In the genomic region with DNA sequence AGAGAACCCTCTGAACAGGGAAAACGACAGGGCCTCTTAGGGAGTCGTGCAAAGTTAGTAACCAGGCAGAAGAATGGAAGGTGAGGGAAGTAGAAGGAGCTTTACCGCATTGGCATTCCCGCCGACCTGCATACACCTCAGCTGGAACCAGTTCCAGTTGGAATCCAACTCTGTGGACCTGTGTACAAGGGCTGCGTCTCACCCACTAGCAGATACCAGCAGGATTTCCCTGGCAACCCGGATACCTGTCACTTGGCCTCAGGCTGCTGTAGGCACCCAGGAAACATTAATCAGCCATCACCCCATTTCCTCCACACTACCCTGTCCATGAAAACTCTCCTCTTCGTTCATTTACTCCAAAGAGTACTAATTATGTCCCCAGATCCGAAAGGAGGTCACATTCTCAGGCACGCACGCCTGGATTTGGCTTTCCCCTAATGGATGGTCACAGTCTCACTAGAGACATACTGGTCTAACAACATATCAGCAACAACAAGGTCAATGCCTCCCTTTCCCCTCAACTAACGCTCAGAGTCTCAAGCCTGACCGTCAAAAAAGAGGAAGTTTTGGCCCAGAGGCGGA, we compare ENCODE assay signal across 8 cellular contexts. TPM values are rescaled to one million over a fixed set of nuclear protein-coding genes. Genes with fewer than 3 reads are reported as not detected.
A peak's percentile ranks its signal among the peaks of the same experiment; 100 is the strongest.
DNase-seq lines count a peak whose midpoint lies in the region; ATAC-seq and TF ChIP-seq lines count a peak whose summit lies in the region.

No MANE protein-coding gene starts in this region.

- WGBS in endodermal cell (ENCODE audit: insufficient coverage in 1 of 2, insufficient read length in 1 of 2), 2 experiments, result 49 to 60% methylated on average over 10 to 14 of the region's 14 CpGs
- no CpG with 5 or more reads among the region's 14 CpGs for WGBS in trophoblast cell (ENCODE audit: extremely low coverage, insufficient coverage, insufficient read length)

- H3K9me3 Mint-ChIP-seq in endodermal cell, result no peaks in the 10 kb centered on the region

- H3K4me3 ChIP-seq in GM06990 (replicated peaks; ENCODE audit: low read depth, low read length) (peak overlapping the region; percentile 99), endodermal cell (ENCODE audit: low read length) (peak overlapping the region; percentile 100), trophoblast cell (ENCODE audit: low read depth, low read length) (peak overlapping the region; percentile 90)

- H3K23ac ChIP-seq in trophoblast cell (ENCODE audit: low read length), result no peak overlapping the region

- peaks cover 11% of the 10 kb centered on the region for H3K79me1 ChIP-seq in trophoblast cell (ENCODE audit: low read length)

- peaks cover 43% of the 10 kb centered on the region for H3K36me3 Mint-ChIP-seq in endodermal cell (ENCODE audit: low read depth)

- H3K27me3 ChIP-seq in GM06990 (replicated peaks; ENCODE audit: control insufficient read depth, insufficient read depth, low read length), result no peaks in the 10 kb centered on the region
- H3K27me3 ChIP-seq in endodermal cell (ENCODE audit: control insufficient read depth, insufficient read depth, low read length, poor library complexity, severe bottlenecking), result no peaks in the 10 kb centered on the region
- H3K27me3 ChIP-seq in trophoblast cell (ENCODE audit: insufficient read depth, low read length), result no peaks in the 10 kb centered on the region

- H3K14ac ChIP-seq in trophoblast cell (ENCODE audit: low read length), result peak overlapping the region; percentile 96

- H3K27ac Mint-ChIP-seq in endodermal cell, result peak overlapping the region; percentile 100

- peaks cover 8% of the 10 kb centered on the region for H3K4me1 ChIP-seq in endodermal cell (ENCODE audit: control insufficient read depth, insufficient read depth, low read length)
- peaks cover 7 to 8% of the 10 kb centered on the region in 2 experiments for H3K4me1 ChIP-seq in trophoblast cell (ENCODE audit: control insufficient read depth in 1 of 2, insufficient read depth in 2 of 2, low read length in 2 of 2)

- peak overlapping the region; percentile 97 for H4K91ac ChIP-seq in trophoblast cell (ENCODE audit: low read depth, low read length)

- peak overlapping the region; percentile 99 for H3K9ac ChIP-seq in endodermal cell (ENCODE audit: extremely low read depth, low read length, poor library complexity, severe bottlenecking)
- peak overlapping the region; percentile 98 for H3K9ac ChIP-seq in trophoblast cell (ENCODE audit: low read length)

- peak overlapping the region; percentile 86 for H2BK120ac ChIP-seq in trophoblast cell (ENCODE audit: insufficient read depth, low read length, poor library complexity)

- peak overlapping the region; percentile 83 for H3K27ac ChIP-seq in endodermal cell (ENCODE audit: low read depth, low read length)
- H3K27ac ChIP-seq in trophoblast cell (ENCODE audit: low read depth, low read length), result peak overlapping the region; percentile 84

- H3K18ac ChIP-seq in trophoblast cell (ENCODE audit: low read length), result peak overlapping the region; percentile 99

- H3K9me3 ChIP-seq in endodermal cell (ENCODE audit: control insufficient read depth, low read length) (no peaks in the 10 kb centered on the region), trophoblast cell (ENCODE audit: insufficient read depth, low read depth, low read length) (peaks cover 5% of the 10 kb centered on the region)

- peaks cover 19% of the 10 kb centered on the region for H3K79me2 ChIP-seq in trophoblast cell (ENCODE audit: control insufficient read depth, insufficient read depth, low read length, poor library complexity)

- H3K4ac ChIP-seq in trophoblast cell (ENCODE audit: low read depth, low read length), result peak overlapping the region; percentile 100

- peak overlapping the region; percentile 99 for H4K8ac ChIP-seq in trophoblast cell (ENCODE audit: low read depth, low read length)

- DNase-seq in GM06990 (ENCODE audit: extremely low read depth, insufficient read length) (no peak), OCI-M1 (lab: John Stamatoyannopoulos, UW) (peak; percentile 88), endodermal cell (no peak), trophoblast cell (peak; percentile 71 to 83), A172 (ENCODE audit: low spot score) (no peak), anterior cingulate cortex (lab: John Stamatoyannopoulos, UW) (no peak)
- DNase-seq in NK-92 treated with Interleukin-12 subunit alpha and Interleukin-12 subunit beta, amount 100 ng/mL, for 24 hours (lab: John Stamatoyannopoulos, UW), result no peak

- H3K4me2 ChIP-seq in trophoblast cell (ENCODE audit: low read length), result peak overlapping the region; percentile 68

- H3K27me3 Mint-ChIP-seq in endodermal cell (ENCODE audit: insufficient read depth), result no peaks in the 10 kb centered on the region

- peak overlapping the region; percentile 62 for H2BK12ac ChIP-seq in trophoblast cell (ENCODE audit: low read length)

- H2AK5ac ChIP-seq in trophoblast cell (ENCODE audit: low read length), result peak overlapping the region; percentile 97

- ATAC-seq in activated CD4-positive, CD25-positive, alpha-beta regulatory T cell treated with anti-CD3 and anti-CD28 coated beads, Interleukin-2, amount 50 U/mL, for 24 hours, result no peak

- H2AFZ ChIP-seq in trophoblast cell (ENCODE audit: insufficient read depth, low read length, poor library complexity), result peak overlapping the region; percentile 97

- H2BK5ac ChIP-seq in trophoblast cell (ENCODE audit: low read depth, low read length, poor library complexity), result peak overlapping the region; percentile 98

- H3K4me3 Mint-ChIP-seq in endodermal cell, result peak overlapping the region; percentile 98

- H3K4me1 Mint-ChIP-seq in endodermal cell, result peaks cover 8% of the 10 kb centered on the region

- H4K12ac ChIP-seq in trophoblast cell (ENCODE audit: low read depth, low read length), result peak overlapping the region; percentile 98

- TF ChIP-seq CTCF in GM06990 (IDR thresholded peaks at IDR 0.05; ENCODE audit: insufficient read depth, low read length, poor library complexity, severe bottlenecking) (no peak), endodermal cell (conservative IDR thresholded peaks at IDR 0.05) (no peak)

- H3K36me3 ChIP-seq in GM06990 (ENCODE audit: control insufficient read depth, insufficient read depth, low read length) (peaks cover 28% of the 10 kb centered on the region), endodermal cell (ENCODE audit: control insufficient read depth, insufficient read depth, low read length) (peaks cover 58% of the 10 kb centered on the region), trophoblast cell (ENCODE audit: control insufficient read depth in 1 of 2, insufficient read depth in 2 of 2, low read length in 2 of 2) (peaks cover 64 to 66% of the 10 kb centered on the region in 2 experiments)

RNA-seq across cellular contexts. Expression of a gene that starts 0.8 kb away (rescaled TPM):
- total RNA-seq in endodermal cell, result 10 to 100 TPM; 84.6 to 86.0 TPM
- polyA plus RNA-seq in endodermal cell (2013, experiment 1 of 2), result 55.0 TPM
- 48.1 TPM for polyA plus RNA-seq in endodermal cell (2013, experiment 2 of 2)
- 43.4 and 47.3 TPM in 2 replicates for polyA plus RNA-seq in trophoblast cell (2013)
- 106 and 166 TPM in 2 replicates for total RNA-seq in A172 (2014; rRNA removed; shearing (Covaris generic))

RNA-seq across cellular contexts. Expression of a gene that starts 10.4 kb away (rescaled TPM):
- 10 to 100 TPM; 48.0 to 66.6 TPM for total RNA-seq in endodermal cell
- 22.9 TPM for polyA plus RNA-seq in endodermal cell (2013, experiment 1 of 2)
- 18.0 TPM for polyA plus RNA-seq in endodermal cell (2013, experiment 2 of 2)
- 22.2 and 23.3 TPM in 2 replicates for polyA plus RNA-seq in trophoblast cell (2013)
- 28.7 and 32.2 TPM in 2 replicates for total RNA-seq in A172 (2014; rRNA removed; shearing (Covaris generic))

RNA-seq across cellular contexts. Expression of a gene that starts 38.9 kb away (rescaled TPM):
- 10 to 100 TPM; 20.9 to 31.2 TPM for total RNA-seq in endodermal cell
- 72.6 TPM for polyA plus RNA-seq in endodermal cell (2013, experiment 1 of 2)
- polyA plus RNA-seq in endodermal cell (2013, experiment 2 of 2), result 69.3 TPM
- 32.8 and 33.7 TPM in 2 replicates for polyA plus RNA-seq in trophoblast cell (2013)
- total RNA-seq in A172 (2014; rRNA removed; shearing (Covaris generic)), result 86.1 and 110 TPM in 2 replicates

Comparison
In these comparisons a context has a peak if more than half of its experiments do, and no peak if none do; other contexts are left out.
1. DNase-seq: peak in OCI-M1 (single experiment) and trophoblast cell (2 of 2); none in GM06990 (single experiment), endodermal cell (single experiment), A172 (single experiment), anterior cingulate cortex (0 of 58) and NK-92 treated with Interleukin-12 subunit alpha and Interleukin-12 subunit beta, amount 100 ng/mL, for 24 hours (single experiment).
2. Peak in every context shown above with its lines, with median percentiles within 50 percentile points of each other: H3K4me3 ChIP-seq.